ENCODE assay signal across 8 cellular contexts in genomic region chr1:225877570-225877969, GRCh38. TPM values are rescaled to one million over a fixed set of nuclear protein-coding genes. Genes with fewer than 3 reads are reported as not detected.
A peak's percentile ranks its signal among the peaks of the same experiment; 100 is the strongest.
DNase-seq lines count a peak whose midpoint lies in the region; ATAC-seq and TF ChIP-seq lines count a peak whose summit lies in the region.

No MANE protein-coding gene starts in this region.

- H3K27ac ChIP-seq in heart right ventricle (peak overlapping the region in 9 of 10 donors; percentile 17 to 95 (median 47)), rectal smooth muscle tissue (ENCODE audit: low read depth, low read length) (peak overlapping the region; percentile 4)

- TF ChIP-seq POLR2A in NB4 (IDR thresholded peaks at IDR 0.05; ENCODE audit: extremely low read depth, insufficient read length): no peak

- H3K36me3 Mint-ChIP-seq in activated CD4-positive, alpha-beta T cell treated with anti-CD3 and anti-CD28 coated beads, Interleukin-2, amount 10 ng/mL, durations not matched to agents 7 days and 5 days (ENCODE audit: low read depth): peaks cover 73% of the 10 kb centered on the region

- H3K4me3 ChIP-seq in NB4 (ENCODE audit: low read depth, low read length) (no peak overlapping the region), adipocyte (ENCODE audit: low read length) (no peak overlapping the region), heart right ventricle (peak overlapping the region in 1 of 10 donors; percentile 1), rectal smooth muscle tissue (ENCODE audit: low read length) (no peak overlapping the region)

- H3K36me3 ChIP-seq in adipocyte (ENCODE audit: control insufficient read depth, insufficient read depth, low read length, severe bottlenecking) (peaks cover 33% of the 10 kb centered on the region), heart right ventricle (peaks cover 0 to 57% (median 13%) of the 10 kb centered on the region in 9 donors), rectal smooth muscle tissue (ENCODE audit: control insufficient read depth, insufficient read depth, low read length) (peaks cover 8% of the 10 kb centered on the region)

- H3K9ac ChIP-seq in adipocyte (ENCODE audit: low read length): peak overlapping the region; percentile 18
- no peak overlapping the region for H3K9ac ChIP-seq in rectal smooth muscle tissue (ENCODE audit: low read length)

- POLR2A ChIA-PET in activated CD4-positive, alpha-beta T cell treated with anti-CD3 and anti-CD28 coated beads, Interleukin-2, amount 10 ng/mL, durations not matched to agents 7 days and 5 days (lab: Charles Lee): no interaction called here

- ATAC-seq in heart right ventricle: peak in 6 of 8 donors; percentile 1 to 18 (median 12)
- ATAC-seq in HG03342 (IDR thresholded peaks at IDR 0.05; ENCODE audit: unreplicated experiment): no peak

- H3K27me3 ChIP-seq in adipocyte (replicated peaks; ENCODE audit: control insufficient read depth, insufficient read depth, low read length): no peaks in the 10 kb centered on the region
- H3K27me3 ChIP-seq in heart right ventricle: no peaks in the 10 kb centered on the region
- H3K27me3 ChIP-seq in rectal smooth muscle tissue (ENCODE audit: control insufficient read depth, insufficient read depth, low read length): no peaks in the 10 kb centered on the region

- intact Hi-C loops in heart right ventricle (cut with DNase I): loop anchor here in 3 of 10 donors (1.0 to 10.0 kb wide), 3 partner anchors 35 to 97 kb away; no protein-coding TSS in a partner anchor

- H3K4me1 ChIP-seq in adipocyte (ENCODE audit: control insufficient read depth, insufficient read depth, low read length) (peaks cover 47% of the 10 kb centered on the region), heart right ventricle (peaks cover 30 to 56% (median 50%) of the 10 kb centered on the region in 9 donors), rectal smooth muscle tissue (ENCODE audit: control insufficient read depth, insufficient read depth, low read length) (peaks cover 18% of the 10 kb centered on the region)

- TF ChIP-seq CTCF in NB4 (IDR thresholded peaks at IDR 0.05; ENCODE audit: low read depth, low read length) (peak; percentile 65), heart right ventricle (IDR thresholded peaks at IDR 0.05) (peak in 8 of 9 donors; percentile 18 to 63 (median 49))

- DNase-seq in activated CD4-positive, alpha-beta T cell treated with anti-CD3 and anti-CD28 coated beads, Interleukin-2, amount 10 ng/mL, durations not matched to agents 7 days and 5 days: peak; percentile 35
- no peak for DNase-seq in activated CD4-positive, alpha-beta T cell treated with anti-CD3 and anti-CD28 coated beads for 1 hour
- peak; percentile 57 for DNase-seq in NB4 (ENCODE audit: low read depth)
- DNase-seq in adipocyte (ENCODE audit: low read depth): peak; percentile 55
- peak; percentile 52 to 62 for DNase-seq in heart right ventricle
- DNase-seq in GF-D8 (lab: John Stamatoyannopoulos, UW): no peak

- no peaks in the 10 kb centered on the region for H3K27me3 Mint-ChIP-seq in activated CD4-positive, alpha-beta T cell treated with anti-CD3 and anti-CD28 coated beads, Interleukin-2, amount 10 ng/mL, durations not matched to agents 7 days and 5 days

- CTCF ChIA-PET in activated CD4-positive, alpha-beta T cell treated with anti-CD3 and anti-CD28 coated beads, Interleukin-2, amount 10 ng/mL, durations not matched to agents 7 days and 5 days (lab: Charles Lee): interaction anchor here (0.8 to 1.9 kb wide), 3 partner anchors 11 to 25 kb away, joined by 3 to 7 read pairs (median 4); partner anchors contain the start of gene LEFTY1

- WGBS in heart right ventricle, 2 donors: 29 to 30% methylated on average over 10 of the region's 10 CpGs

- H3K27ac Mint-ChIP-seq in activated CD4-positive, alpha-beta T cell treated with anti-CD3 and anti-CD28 coated beads, Interleukin-2, amount 10 ng/mL, durations not matched to agents 7 days and 5 days: peak overlapping the region; percentile 59

- peaks cover 75% of the 10 kb centered on the region for H3K4me1 Mint-ChIP-seq in activated CD4-positive, alpha-beta T cell treated with anti-CD3 and anti-CD28 coated beads, Interleukin-2, amount 10 ng/mL, durations not matched to agents 7 days and 5 days

- no peak overlapping the region for H3K4me3 Mint-ChIP-seq in activated CD4-positive, alpha-beta T cell treated with anti-CD3 and anti-CD28 coated beads, Interleukin-2, amount 10 ng/mL, durations not matched to agents 7 days and 5 days

- no peaks in the 10 kb centered on the region for H3K9me3 Mint-ChIP-seq in activated CD4-positive, alpha-beta T cell treated with anti-CD3 and anti-CD28 coated beads, Interleukin-2, amount 10 ng/mL, durations not matched to agents 7 days and 5 days

- no peaks in the 10 kb centered on the region for H3K9me3 ChIP-seq in adipocyte (ENCODE audit: control insufficient read depth, low read length)
- H3K9me3 ChIP-seq in heart right ventricle: no peaks in the 10 kb centered on the region

RNA-seq across cellular contexts. Expression of gene TMEM63A, which starts 4.6 kb away (rescaled TPM):
- 100 to 1,000 TPM; 197 to 211 TPM for total RNA-seq in activated CD4-positive, alpha-beta T cell treated with anti-CD3 and anti-CD28 coated beads, Interleukin-2, amount 10 ng/mL, durations not matched to agents 7 days and 5 days
- total RNA-seq in heart right ventricle: 10 to 100 TPM; 20.9 to 33.5 (median 24.7) TPM
- 10 to 100 TPM; 10.4 to 69.1 TPM for polyA plus RNA-seq in heart right ventricle

RNA-seq across cellular contexts. Expression of gene LEFTY1, which starts 11.4 kb away (rescaled TPM):
- not detected for total RNA-seq in activated CD4-positive, alpha-beta T cell treated with anti-CD3 and anti-CD28 coated beads, Interleukin-2, amount 10 ng/mL, durations not matched to agents 7 days and 5 days
- total RNA-seq in heart right ventricle: under 1 TPM in 7 of 10 donors, not detected in 3; 0.15 to 0.57 (median 0.25) TPM
- under 1 TPM; 0.15 to 0.77 TPM for polyA plus RNA-seq in heart right ventricle

RNA-seq across cellular contexts. Expression of gene PYCR2, which starts 46.5 kb away (rescaled TPM):
- 100 to 1,000 TPM in 1 of 2 experiments, 10 to 100 TPM in 1; 98.1 to 120 TPM for total RNA-seq in activated CD4-positive, alpha-beta T cell treated with anti-CD3 and anti-CD28 coated beads, Interleukin-2, amount 10 ng/mL, durations not matched to agents 7 days and 5 days
- 10 to 100 TPM; 53.6 to 77.4 (median 62.7) TPM for total RNA-seq in heart right ventricle
- 10 to 100 TPM; 42.5 to 96.0 TPM for polyA plus RNA-seq in heart right ventricle

Comparison
In these comparisons a context has a peak if more than half of its experiments do, and no peak if none do; other contexts are left out.
1. DNase-seq: peak in activated CD4-positive, alpha-beta T cell treated with anti-CD3 and anti-CD28 coated beads, Interleukin-2, amount 10 ng/mL, durations not matched to agents 7 days and 5 days (single experiment), NB4 (single experiment), adipocyte (single experiment) and heart right ventricle (2 of 2); none in activated CD4-positive, alpha-beta T cell treated with anti-CD3 and anti-CD28 coated beads for 1 hour (single experiment) and GF-D8 (single experiment).
2. RNA of gene TMEM63A, which starts 4.6 kb away (total RNA-seq): 197 to 211 TPM in activated CD4-positive, alpha-beta T cell treated with anti-CD3 and anti-CD28 coated beads, Interleukin-2, amount 10 ng/mL, durations not matched to agents 7 days and 5 days; 20.9 to 33.5 TPM in heart right ventricle; every median in the first group is over 4 times any median in the second.